Comparison of ENCODE assay signal across 10 cellular contexts in genomic region chr6:158662607-158663464, GRCh38. TPM values are rescaled to one million over a fixed set of nuclear protein-coding genes. Genes with fewer than 3 reads are reported as not detected.
DNase-seq lines count a peak whose midpoint lies in the region; ATAC-seq and TF ChIP-seq lines count a peak whose summit lies in the region.
"Had no signal": no experiment of that assay in that cellular context is flagged by ENCODE, and none has a peak within 500 bp of the region (broad histone marks: within the 10 kb centered on the region; RNA-seq: fewer than 3 reads in every experiment).

No MANE protein-coding gene starts in this region.

- H3K27me3 Mint-ChIP-seq in CD8-positive, alpha-beta T cell (ENCODE audit: low read depth), result no peaks in the 10 kb centered on the region
- no peaks in the 10 kb centered on the region for H3K27me3 Mint-ChIP-seq in dendritic cell treated with granulocyte-macrophage colony-stimulating factor and Interleukin-4, amounts not matched to agents 40 ng/mL and 50 ng/mL, for 4 days
- H3K27me3 Mint-ChIP-seq in natural killer cell (ENCODE audit: low read depth in 2 of 2), result no peaks in the 10 kb centered on the region

- peaks cover 3% of the 10 kb centered on the region for H3K36me3 ChIP-seq in CD8-positive, alpha-beta T cell (ENCODE audit: insufficient read depth, low read length)
- H3K36me3 ChIP-seq: cardiac muscle cell, right lobe of liver had no signal

- peak overlapping the region; percentile 87 for H3K27ac Mint-ChIP-seq in CD8-positive, alpha-beta T cell
- H3K27ac Mint-ChIP-seq in dendritic cell treated with granulocyte-macrophage colony-stimulating factor and Interleukin-4, amounts not matched to agents 40 ng/mL and 50 ng/mL, for 4 days, result peak overlapping the region; percentile 65
- H3K27ac Mint-ChIP-seq in natural killer cell, result no peak overlapping the region

- H3K4me3 ChIP-seq in CD8-positive, alpha-beta T cell (ENCODE audit: low read depth, low read length), result peak overlapping the region; percentile 22
- H3K4me3 ChIP-seq: cardiac muscle cell, right lobe of liver had no signal

- peaks cover 51% of the 10 kb centered on the region for H3K4me1 Mint-ChIP-seq in CD8-positive, alpha-beta T cell (ENCODE audit: low read depth)
- peaks cover 66% of the 10 kb centered on the region for H3K4me1 Mint-ChIP-seq in dendritic cell treated with granulocyte-macrophage colony-stimulating factor and Interleukin-4, amounts not matched to agents 40 ng/mL and 50 ng/mL, for 4 days (ENCODE audit: low read depth)
- peaks cover 29 to 30% of the 10 kb centered on the region in 2 donors for H3K4me1 Mint-ChIP-seq in natural killer cell

- no peaks in the 10 kb centered on the region for H3K9me3 Mint-ChIP-seq in CD8-positive, alpha-beta T cell
- no peaks in the 10 kb centered on the region for H3K9me3 Mint-ChIP-seq in dendritic cell treated with granulocyte-macrophage colony-stimulating factor and Interleukin-4, amounts not matched to agents 40 ng/mL and 50 ng/mL, for 4 days
- H3K9me3 Mint-ChIP-seq in natural killer cell, result no peaks in the 10 kb centered on the region

- peaks cover 19% of the 10 kb centered on the region for H3K4me1 ChIP-seq in CD8-positive, alpha-beta T cell (ENCODE audit: insufficient read depth, low read length)
- H3K4me1 ChIP-seq: right lobe of liver had no signal

- H3K36me3 Mint-ChIP-seq in CD8-positive, alpha-beta T cell, result peaks cover 61% of the 10 kb centered on the region
- no peaks in the 10 kb centered on the region for H3K36me3 Mint-ChIP-seq in dendritic cell treated with granulocyte-macrophage colony-stimulating factor and Interleukin-4, amounts not matched to agents 40 ng/mL and 50 ng/mL, for 4 days (ENCODE audit: low read depth)
- peaks cover 10% of the 10 kb centered on the region for H3K36me3 Mint-ChIP-seq in natural killer cell

- peak in 1 of 7 experiments; percentile 50 for DNase-seq in CD8-positive, alpha-beta T cell
- peak; percentile 59 for DNase-seq in NCI-H1105 treated with DMSO at 0.1 percent for 48 hours (lab: John Stamatoyannopoulos, UW)
- DNase-seq in natural killer cell, result no peak
- no peak for DNase-seq in NCI-H526 treated with DMSO at 0.1 percent for 48 hours (lab: John Stamatoyannopoulos, UW)

- peak; percentile 53 for ATAC-seq in CD8-positive, alpha-beta T cell
- ATAC-seq in natural killer cell (peak in 1 of 3 donors; percentile 74), GM19452 (IDR thresholded peaks at IDR 0.05; ENCODE audit: unreplicated experiment) (no peak), HG03159 (IDR thresholded peaks at IDR 0.05; ENCODE audit: unreplicated experiment) (no peak), HG03571 (IDR thresholded peaks at IDR 0.05; ENCODE audit: unreplicated experiment) (no peak)

- intact Hi-C loops in CD8-positive, alpha-beta T cell (cut with DNase I, micrococcal nuclease), result no loop called here
- intact Hi-C loops in dendritic cell treated with granulocyte-macrophage colony-stimulating factor and Interleukin-4, amounts not matched to agents 40 ng/mL and 50 ng/mL, for 4 days (cut with micrococcal nuclease), result no loop called here
- intact Hi-C loops in natural killer cell (cut with micrococcal nuclease), result no loop called here

- no peaks in the 10 kb centered on the region for H3K9me3 ChIP-seq in CD8-positive, alpha-beta T cell (ENCODE audit: low read length)
- H3K9me3 ChIP-seq: right lobe of liver had no signal

- POLR2A ChIA-PET in CD8-positive, alpha-beta T cell (lab: Charles Lee), result interaction anchor here (1.2 to 1.4 kb wide), 3 partner anchors 18 to 146 kb away, joined by 3 to 4 read pairs (median 3); partner anchors contain the start of gene DYNLT1

- CTCF ChIA-PET in CD8-positive, alpha-beta T cell (lab: Charles Lee), result interaction anchor here (0.7 to 6.5 kb wide), 7 partner anchors 13 to 346 kb away, joined by 3 to 91 read pairs (median 4); partner anchors contain the start of gene SYTL3

- no peaks in the 10 kb centered on the region for H3K27me3 ChIP-seq in CD8-positive, alpha-beta T cell (ENCODE audit: insufficient read depth, low read length)
- H3K27me3 ChIP-seq: cardiac muscle cell, right lobe of liver had no signal

- peak overlapping the region; percentile 42 for H3K27ac ChIP-seq in CD8-positive, alpha-beta T cell (ENCODE audit: low read depth, low read length)
- H3K27ac ChIP-seq: cardiac muscle cell, right lobe of liver had no signal

- H3K4me3 Mint-ChIP-seq in CD8-positive, alpha-beta T cell, result peak overlapping the region; percentile 79
- peak overlapping the region; percentile 68 for H3K4me3 Mint-ChIP-seq in dendritic cell treated with granulocyte-macrophage colony-stimulating factor and Interleukin-4, amounts not matched to agents 40 ng/mL and 50 ng/mL, for 4 days
- H3K4me3 Mint-ChIP-seq in natural killer cell, result peak overlapping the region; percentile 25

- TF ChIP-seq CTCF in CD8-positive, alpha-beta T cell (IDR thresholded peaks at IDR 0.05), result no peak
- no peak for TF ChIP-seq CTCF in natural killer cell (IDR thresholded peaks at IDR 0.05)

RNA-seq across cellular contexts. Expression of gene SYTL3, which starts 13.0 kb away (rescaled TPM):
- 10 to 100 TPM; 38.2 to 44.6 TPM for total RNA-seq in CD8-positive, alpha-beta T cell
- total RNA-seq in natural killer cell, result 100 to 1,000 TPM in 1 of 3 donors, 10 to 100 TPM in 2; 84.1 to 143 (median 89.0) TPM

RNA-seq across cellular contexts. Expression of gene DYNLT1, which starts 18.3 kb away (rescaled TPM):
- 100 to 1,000 TPM; 109 TPM for total RNA-seq in CD8-positive, alpha-beta T cell
- total RNA-seq in natural killer cell, result 100 to 1,000 TPM in 1 of 3 donors, 10 to 100 TPM in 2; 85.7 to 106 (median 86.8) TPM

Comparison
In these comparisons a context has a peak if more than half of its experiments do, and no peak if none do; other contexts are left out.
1. H3K27ac Mint-ChIP-seq: peak in CD8-positive, alpha-beta T cell (single experiment) and dendritic cell treated with granulocyte-macrophage colony-stimulating factor and Interleukin-4, amounts not matched to agents 40 ng/mL and 50 ng/mL, for 4 days (single experiment); none in natural killer cell (0 of 2).
2. H3K4me3 Mint-ChIP-seq: peak in every context shown above with its lines; median percentile 79 in CD8-positive, alpha-beta T cell; 68 in dendritic cell treated with granulocyte-macrophage colony-stimulating factor and Interleukin-4, amounts not matched to agents 40 ng/mL and 50 ng/mL, for 4 days; 25 in natural killer cell.